23 cellular contexts compared by ENCODE assay signal in genomic region chr5:177122566-177122965, GRCh38.
"Had no signal": no experiment of that assay in that cellular context is flagged by ENCODE, and none has a peak within 500 bp of the region (broad histone marks: within the 10 kb centered on the region; RNA-seq: fewer than 3 reads in every experiment).

No MANE protein-coding gene starts in this region.

- H3K4me3 Mint-ChIP-seq: activated B cell treated with CpG ODN at 0.5 μM for 24 hours; activated CD4-positive, alpha-beta T cell treated with anti-CD3 and anti-CD28 coated beads, Interleukin-2, amount 10 ng/mL, durations not matched to agents 24 days and 14 days; activated CD8-positive, alpha-beta memory T cell treated with anti-CD3 and anti-CD28 coated beads, Interleukin-2, amount 10 ng/mL, durations not matched to agents 7 days and 5 days; activated naive CD8-positive, alpha-beta T cell treated with anti-CD3 and anti-CD28 coated beads, Interleukin-2, amount 10 ng/mL, durations not matched to agents 7 days and 5 days; activated T-cell treated with anti-CD3 and anti-CD28 coated beads, Interleukin-2, amount 50 U/mL, for 4 hours; activated T-helper 17 cell treated with anti-CD3 and anti-CD28 coated beads, Interleukin-2, amount 50 U/mL, for 72 hours; T-helper 17 cell had no signal

- H3K36me3 ChIP-seq: breast epithelium had no signal

- H3K27ac Mint-ChIP-seq: activated CD4-positive, alpha-beta T cell treated with anti-CD3 and anti-CD28 coated beads, Interleukin-2, amount 10 ng/mL, durations not matched to agents 24 days and 14 days; activated CD8-positive, alpha-beta memory T cell treated with anti-CD3 and anti-CD28 coated beads, Interleukin-2, amount 10 ng/mL, durations not matched to agents 7 days and 5 days; activated naive CD8-positive, alpha-beta T cell treated with anti-CD3 and anti-CD28 coated beads, Interleukin-2, amount 10 ng/mL, durations not matched to agents 7 days and 5 days; activated T-helper 17 cell treated with anti-CD3 and anti-CD28 coated beads, Interleukin-2, amount 50 U/mL, for 72 hours; T-helper 17 cell had no signal

- H2AFZ ChIP-seq: PC-9 had no signal

- H3K4me1 Mint-ChIP-seq: activated CD8-positive, alpha-beta memory T cell treated with anti-CD3 and anti-CD28 coated beads, Interleukin-2, amount 10 ng/mL, durations not matched to agents 7 days and 5 days; activated naive CD8-positive, alpha-beta T cell treated with anti-CD3 and anti-CD28 coated beads, Interleukin-2, amount 10 ng/mL, durations not matched to agents 7 days and 5 days; activated T-helper 17 cell treated with anti-CD3 and anti-CD28 coated beads, Interleukin-2, amount 50 U/mL, for 72 hours had no signal

- H3K4me2 ChIP-seq: PC-9 had no signal

- H3K9me3 Mint-ChIP-seq: activated B cell treated with CpG ODN at 0.5 μM for 24 hours; activated naive CD8-positive, alpha-beta T cell treated with anti-CD3 and anti-CD28 coated beads, Interleukin-2, amount 10 ng/mL, durations not matched to agents 7 days and 5 days; activated T-cell treated with anti-CD3 and anti-CD28 coated beads, Interleukin-2, amount 50 U/mL, for 4 hours; activated T-helper 17 cell treated with anti-CD3 and anti-CD28 coated beads, Interleukin-2, amount 50 U/mL, for 72 hours had no signal

- ATAC-seq: activated CD8-positive, alpha-beta memory T cell treated with anti-CD3 and anti-CD28 coated beads, Interleukin-2, amount 10 ng/mL, durations not matched to agents 7 days and 5 days; activated T-cell treated with anti-CD3 and anti-CD28 coated beads, Interleukin-2, amount 50 U/mL, for 4 hours; activated T-helper 17 cell treated with anti-CD3 and anti-CD28 coated beads, Interleukin-2, amount 50 U/mL, for 72 hours; T-helper 17 cell had no signal

- H3K27me3 Mint-ChIP-seq: activated B cell treated with CpG ODN at 0.5 μM for 24 hours; activated CD8-positive, alpha-beta memory T cell treated with anti-CD3 and anti-CD28 coated beads, Interleukin-2, amount 10 ng/mL, durations not matched to agents 7 days and 5 days; activated T-helper 17 cell treated with anti-CD3 and anti-CD28 coated beads, Interleukin-2, amount 50 U/mL, for 72 hours; T-helper 17 cell had no signal

- H3K27ac ChIP-seq: breast epithelium, PC-9 had no signal

- H3K36me3 Mint-ChIP-seq: activated CD8-positive, alpha-beta memory T cell treated with anti-CD3 and anti-CD28 coated beads, Interleukin-2, amount 10 ng/mL, durations not matched to agents 7 days and 5 days; activated naive CD8-positive, alpha-beta T cell treated with anti-CD3 and anti-CD28 coated beads, Interleukin-2, amount 10 ng/mL, durations not matched to agents 7 days and 5 days had no signal

- H3K27me3 ChIP-seq: breast epithelium had no signal

- H3K9me3 ChIP-seq: breast epithelium had no signal

- H3K4me1 ChIP-seq: breast epithelium had no signal

- DNase-seq: activated B cell treated with CpG ODN at 0.5 μM for 24 hours; activated CD4-positive, alpha-beta T cell treated with anti-CD3 and anti-CD28 coated beads for 1 hour; activated CD4-positive, alpha-beta T cell treated with anti-CD3 and anti-CD28 coated beads, Interleukin-2, amount 10 ng/mL, durations not matched to agents 24 days and 14 days; activated CD4-positive, alpha-beta T cell treated with anti-CD3 and anti-CD28 coated beads, Interleukin-2, amount 50 U/mL, for 48 hours; activated CD8-positive, alpha-beta memory T cell treated with anti-CD3 and anti-CD28 coated beads, Interleukin-2, amount 10 ng/mL, durations not matched to agents 7 days and 5 days; activated gamma-delta T cell treated with Interleukin-2 at 50 U/mL for 16 hours; activated naive CD4-positive, alpha-beta T cell treated with anti-CD3 and anti-CD28 coated beads, Interleukin-2, amount 50 U/mL, for 16 hours; activated naive CD8-positive, alpha-beta T cell treated with anti-CD3 and anti-CD28 coated beads, Interleukin-2, amount 10 ng/mL, durations not matched to agents 7 days and 5 days; activated T-cell treated with anti-CD3 and anti-CD28 coated beads, Interleukin-2, amount 50 U/mL, for 4 hours; caudate nucleus; Kasumi-1; NCI-H1048; NCI-H146; NCI-H187 treated with DMSO at 0.1 percent for 48 hours; NCI-H2081 treated with DMSO at 0.1 percent for 48 hours; NCI-H446; NCI-H524; PC-9; SHP77 treated with DMSO at 0.1 percent for 48 hours; T-helper 17 cell; T-helper 9 cell had no signal

- H3K4me3 ChIP-seq: breast epithelium, PC-9 had no signal
